1 cellular context compared by ENCODE assay signal in the genomic region with DNA sequence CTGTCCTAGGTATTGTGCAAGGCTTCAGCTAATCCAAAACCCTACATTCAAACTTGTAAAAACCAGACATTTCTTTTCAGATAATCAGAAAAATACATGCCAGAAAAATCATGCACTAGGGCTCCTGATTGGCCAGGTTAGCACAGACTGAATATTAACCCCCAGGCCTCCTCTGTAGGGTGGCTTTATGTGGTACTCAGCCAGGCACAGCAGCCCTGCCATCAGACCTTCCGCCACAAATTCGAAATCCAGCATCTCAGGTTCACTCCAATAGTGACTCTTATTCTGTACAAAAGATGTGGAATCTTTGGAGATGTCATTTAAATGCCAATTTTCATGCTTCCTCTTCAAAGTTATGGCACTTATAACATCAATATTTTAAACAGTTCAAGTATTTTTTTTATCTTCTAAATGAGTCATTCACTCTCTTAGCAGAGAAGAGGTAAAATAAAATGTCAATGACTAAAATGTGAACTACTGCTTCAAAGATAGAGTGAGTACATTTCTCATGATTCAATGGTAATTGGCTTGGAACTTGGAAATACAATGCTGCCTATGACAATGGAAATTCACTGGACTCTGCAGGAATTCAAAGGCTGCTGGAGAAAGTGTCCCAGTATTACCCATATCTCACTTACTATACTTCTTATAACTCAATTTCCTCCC.
TF ChIP-seq lines count a peak whose summit lies in the region.

No MANE protein-coding gene starts in this region.

TF ChIP-seq in endothelial cell of umbilical vein, 7 proteins besides CTCF, POLR2A, EP300 and RAD21:
- no peak for TF ChIP-seq JUN (IDR thresholded peaks at IDR 0.05; ENCODE audit: borderline replicate concordance, insufficient read depth, insufficient read length, low read depth)
- peak; percentile 9 for TF ChIP-seq FOS (IDR thresholded peaks at IDR 0.05; ENCODE audit: borderline replicate concordance, insufficient read depth, low read length)
